In genomic region chr12:85147331-85147730, GRCh38 we compare ENCODE assay signal across 16 cellular contexts.
"Had no signal": no experiment of that assay in that cellular context is flagged by ENCODE, and none has a peak within 500 bp of the region (broad histone marks: within the 10 kb centered on the region; RNA-seq: fewer than 3 reads in every experiment).

No MANE protein-coding gene starts in this region.

- H3K9me3 ChIP-seq: Peyer's patch had no signal

- H3K36me3 ChIP-seq: brain microvascular endothelial cell, cardiac muscle cell, Peyer's patch had no signal

- H3K27me3 ChIP-seq: brain microvascular endothelial cell, cardiac muscle cell, Peyer's patch had no signal

- DNase-seq: activated CD4-positive, alpha-beta T cell treated with anti-CD3 and anti-CD28 coated beads for 4 hours; activated CD8-positive, alpha-beta memory T cell treated with anti-CD3 and anti-CD28 coated beads, Interleukin-2, amount 50 U/mL, for 4 hours; activated CD8-positive, alpha-beta T cell treated with anti-CD3 and anti-CD28 coated beads for 36 hours; activated gamma-delta T cell treated with Interleukin-2 at 50 U/mL for 16 hours; activated naive CD4-positive, alpha-beta T cell treated with anti-CD3 and anti-CD28 coated beads, Interleukin-2, amount 10 ng/mL, durations not matched to agents 7 days and 5 days; activated naive CD8-positive, alpha-beta T cell treated with anti-CD3 and anti-CD28 coated beads for 36 hours; activated T-cell treated with anti-CD3 and anti-CD28 coated beads, Interleukin-2, amount 50 U/mL, for 72 hours; brain microvascular endothelial cell; KG1; NCI-H1092; NCI-H1436; NCI-H1930; NCI-H2107; NCI-H526; Peyer's patch had no signal

- H3K4me3 ChIP-seq: cardiac muscle cell, Peyer's patch had no signal

- H3K4me1 ChIP-seq: Peyer's patch had no signal

- H3K27ac ChIP-seq: brain microvascular endothelial cell, cardiac muscle cell, Peyer's patch had no signal
